In genomic region chr5:140113699-140114263, GRCh38 we compare ENCODE assay signal across 8 cellular contexts. TPM values are rescaled to one million over a fixed set of nuclear protein-coding genes. Genes with fewer than 3 reads are reported as not detected.
DNase-seq lines count a peak whose midpoint lies in the region; ATAC-seq and TF ChIP-seq lines count a peak whose summit lies in the region.

Gene PURA (plus strand): TSS chr5:140114109. CDS start chr5:140114182, 73 bp downstream.

- dilution Hi-C loops in IMR-90 (cut with HindIII; ENCODE audit: low sequenced_read_pairs, unreplicated experiment), result no loop called here

- H3K9me3 ChIP-seq in IMR-90 (ENCODE audit: control insufficient read depth, insufficient read depth, low read length), result no peaks in the 10 kb centered on the region
- no peaks in the 10 kb centered on the region for H3K9me3 ChIP-seq in mucosa of stomach (ENCODE audit: control insufficient read depth, low read length)

- H3K27me3 ChIP-seq in IMR-90 (ENCODE audit: control insufficient read depth, insufficient read depth, low read length) (no peaks in the 10 kb centered on the region), mucosa of stomach (ENCODE audit: control insufficient read depth, insufficient read depth, low read length) (peaks cover 13% of the 10 kb centered on the region)

- H3K56ac ChIP-seq in IMR-90 (ENCODE audit: extremely low read depth, insufficient read depth, low read length), result peak within 1 kb of the TSS; percentile 81

- intact Hi-C loops in IMR-90 (cut with micrococcal nuclease), result loop anchor here (1.0 kb wide), 2 partner anchors 10 to 32 kb away; no protein-coding TSS in a partner anchor

- peak within 1 kb of the TSS; percentile 88 for H4K91ac ChIP-seq in IMR-90 (ENCODE audit: insufficient read depth, low read depth, low read length)

- H2AK9ac ChIP-seq in IMR-90 (replicated peaks; ENCODE audit: low read depth, low read length, poor library complexity), result peak within 1 kb of the TSS; percentile 99

- TF ChIP-seq RAD21 in IMR-90 (IDR thresholded peaks at IDR 0.05; ENCODE audit: low read length), result no peak

- H2BK20ac ChIP-seq in IMR-90 (ENCODE audit: low read depth, low read length), result peak within 1 kb of the TSS; percentile 17; the same call in 1 of the 2 replicates

- peak within 1 kb of the TSS; percentile 40; the same call in 1 of the 3 replicates for H2BK15ac ChIP-seq in IMR-90 (ENCODE audit: low read depth, low read length)

- peak within 1 kb of the TSS; percentile 83 for H4K5ac ChIP-seq in IMR-90 (ENCODE audit: low read depth, low read length)

- H3K4ac ChIP-seq in IMR-90 (ENCODE audit: low read depth, low read length), result peak within 1 kb of the TSS; percentile 97

- peak within 1 kb of the TSS; percentile 76 for H2BK120ac ChIP-seq in IMR-90 (ENCODE audit: low read depth, low read length)

- ATAC-seq in GM21529 (IDR thresholded peaks at IDR 0.05; ENCODE audit: unreplicated experiment), result peak; percentile 86
- ATAC-seq in IMR-90 (ENCODE audit: low read depth), result peak; percentile 91

- peak within 1 kb of the TSS; percentile 97 for H3K23ac ChIP-seq in IMR-90 (ENCODE audit: low read depth, low read length)

- peak within 1 kb of the TSS; percentile 96 for H3K27ac ChIP-seq in IMR-90 (ENCODE audit: insufficient read depth, low read length)

- DNase-seq in DMS153 treated with DMSO at 0.1 percent for 48 hours (lab: John Stamatoyannopoulos, UW; ENCODE audit: unreplicated experiment) (peak; percentile 40), IMR-90 (peak; percentile 92), OCI-M1 (lab: John Stamatoyannopoulos, UW) (peak; percentile 94), activated T-cell treated with anti-CD3 and anti-CD28 coated beads for 24 hours (ENCODE audit: low read depth) (peak; percentile 93), epithelial cell of proximal tubule (ENCODE audit: low read depth) (no peak)
- DNase-seq in stimulated activated CD8-positive, alpha-beta memory T cell treated with anti-CD3 and anti-CD28 coated beads, Interleukin-4, amount 100 ng/mL, for 48 hours, result peak; percentile 97

- peak within 1 kb of the TSS; percentile 97 for H3K14ac ChIP-seq in IMR-90 (replicated peaks; ENCODE audit: low read depth, low read length)

- H3K36me3 ChIP-seq in IMR-90 (ENCODE audit: control insufficient read depth, insufficient read depth, low read length) (peaks cover 2% of the 10 kb centered on the region; the same call in 1 of the 2 replicates), mucosa of stomach (ENCODE audit: control insufficient read depth, insufficient read depth, low read length) (no peaks in the 10 kb centered on the region)

- WGBS in IMR-90 (ENCODE audit: extremely low coverage in 2 of 2, insufficient read length in 1 of 2), 2 experiments, result 0% methylated on average over 13 of the region's 60 CpGs; no CpG with 5 or more reads in 1 of the 2 experiments

- in situ Hi-C loops in IMR-90 (cut with MboI; ENCODE audit: low sequenced_read_pairs), result loop anchor here (25.0 kb wide), 1 partner anchor 476 kb away; the partner anchor contains the start of gene CXXC5

- H3K4me1 ChIP-seq in IMR-90 (ENCODE audit: control insufficient read depth, insufficient read depth, low read length) (peaks cover 8% of the 10 kb centered on the region), mucosa of stomach (ENCODE audit: control insufficient read depth, insufficient read depth, low read length) (peaks cover 39% of the 10 kb centered on the region)

- H2BK5ac ChIP-seq in IMR-90 (ENCODE audit: low read depth, low read length, poor library complexity, severe bottlenecking), result peak within 1 kb of the TSS; percentile 92

- H2AK5ac ChIP-seq in IMR-90 (ENCODE audit: low read depth, low read length), result peak within 1 kb of the TSS; percentile 96

- peaks cover 10 to 68% of the 10 kb centered on the region in 2 experiments for H3K79me1 ChIP-seq in IMR-90 (ENCODE audit: low read depth in 1 of 2, low read length in 2 of 2)

- POLR2A ChIA-PET in IMR-90 (lab: Charles Lee; ENCODE audit: unreplicated experiment), result no interaction called here

- peak within 1 kb of the TSS; percentile 78; the same call in 1 of the 2 replicates for H3K18ac ChIP-seq in IMR-90 (ENCODE audit: low read depth, low read length)

- TF ChIP-seq CTCF in IMR-90 (conservative IDR thresholded peaks at IDR 0.05; ENCODE audit: low read depth, low read length) (no peak), epithelial cell of proximal tubule (conservative IDR thresholded peaks at IDR 0.05; ENCODE audit: low read depth, low read length) (peak; percentile 1)

- H3K4me3 ChIP-seq in IMR-90 (ENCODE audit: insufficient read depth, low read depth, low read length) (peak within 1 kb of the TSS; percentile 87), epithelial cell of proximal tubule (ENCODE audit: low read depth, low read length) (peak within 1 kb of the TSS; percentile 80), mucosa of stomach (ENCODE audit: low read length) (peak within 1 kb of the TSS; percentile 72)

- H4K8ac ChIP-seq in IMR-90 (ENCODE audit: low read depth in 2 of 2, low read length in 2 of 2), result peak within 1 kb of the TSS; percentile 89 to 92

- peaks cover 6% of the 10 kb centered on the region; the same call in 1 of the 2 replicates for H3K9me1 ChIP-seq in IMR-90 (ENCODE audit: insufficient read depth, low read length)

- peaks cover 39% of the 10 kb centered on the region for H4K20me1 ChIP-seq in IMR-90 (ENCODE audit: insufficient read depth, low read length)

- H3K4me2 ChIP-seq in IMR-90 (ENCODE audit: low read depth, low read length), result peak within 1 kb of the TSS; percentile 99

- CTCF ChIA-PET in IMR-90 (lab: Yijun Ruan, JAX), result interaction anchor here (5.1 kb wide), 1 partner anchor 31 kb away, joined by 31 read pairs; no protein-coding TSS in a partner anchor

- peak; percentile 46; the same call in 1 of the 2 replicates for TF ChIP-seq POLR2A in IMR-90 (IDR thresholded peaks at IDR 0.05; ENCODE audit: low read depth, low read length)

- H3K9ac ChIP-seq in IMR-90 (ENCODE audit: low read depth, low read length) (peak within 1 kb of the TSS; percentile 92), mucosa of stomach (ENCODE audit: low read length) (peak within 1 kb of the TSS; percentile 82)

- peak within 1 kb of the TSS; percentile 92 for H2AFZ ChIP-seq in IMR-90 (replicated peaks; ENCODE audit: low read length, poor library complexity)

- BruUV-seq in IMR-90 (replicated peaks; lab: Mats Ljungman, UMichigan), result no TSS peak

TF ChIP-seq in IMR-90, 13 proteins besides CTCF, POLR2A, EP300 and RAD21:
- TF ChIP-seq BHLHE40 (IDR thresholded peaks at IDR 0.05; ENCODE audit: low read depth, low read length), result peak; percentile 71
- TF ChIP-seq MAFK (IDR thresholded peaks at IDR 0.05; ENCODE audit: low read depth, low read length), result no peak
- TF ChIP-seq CEBPB (IDR thresholded peaks at IDR 0.05; ENCODE audit: low read depth, low read length), result no peak
- no peak for TF ChIP-seq ELK1 (IDR thresholded peaks at IDR 0.05; ENCODE audit: borderline replicate concordance, low read depth, low read length)
- no peak for TF ChIP-seq CHD1 (IDR thresholded peaks at IDR 0.05; ENCODE audit: low read depth, low read length)
- TF ChIP-seq NFE2L2 (IDR thresholded peaks at IDR 0.05; ENCODE audit: low read depth, low read length), result no peak
- TF ChIP-seq USF2 (IDR thresholded peaks at IDR 0.05; ENCODE audit: low read depth, low read length), result peak; percentile 71
- no peak for TF ChIP-seq SMC3 (IDR thresholded peaks at IDR 0.05; ENCODE audit: low read depth, low read length)
- no peak for TF ChIP-seq RCOR1 (IDR thresholded peaks at IDR 0.05; ENCODE audit: insufficient replicate concordance, low read length)
- TF ChIP-seq RFX5 (IDR thresholded peaks at IDR 0.05; ENCODE audit: low read depth, low read length), result no peak
- 0 out of 2 replicates have a peak, but pooled peaks have one; percentile 6 for TF ChIP-seq FOS (IDR thresholded peaks at IDR 0.05; ENCODE audit: low read depth, low read length)
- peak; percentile 75; the same call in 1 of the 2 replicates for TF ChIP-seq MAZ (IDR thresholded peaks at IDR 0.05; ENCODE audit: borderline replicate concordance, low read depth, low read length)
- peak; percentile 23; the same call in 1 of the 2 replicates for TF ChIP-seq MXI1 (IDR thresholded peaks at IDR 0.05; ENCODE audit: borderline replicate concordance, low read depth, low read length)

RNA-seq across cellular contexts. Expression of gene PURA, which starts in this region (rescaled TPM):
- total RNA-seq in IMR-90 (2012; rRNA removed) (5.6 and 13.9 TPM in 2 replicates), epithelial cell of proximal tubule (6.1 and 7.7 TPM in 2 replicates)
- 3.8 TPM in 2 replicates for polyA plus RNA-seq in IMR-90 (2012; rRNA removed)
- polyA plus RNA-seq in IMR-90 (2012; cell fraction: cytosol; rRNA removed), result 2.7 and 5.0 TPM in 2 replicates
- polyA plus RNA-seq in IMR-90 (2012; cell fraction: nucleus; rRNA removed; ENCODE audit: low replicate concordance), result 3.0 and 3.1 TPM in 2 replicates
